Comparison of ENCODE assay signal across 29 cellular contexts in genomic region chr15:52976050-52976449, GRCh38.
"Had no signal": no experiment of that assay in that cellular context is flagged by ENCODE, and none has a peak within 500 bp of the region (broad histone marks: within the 10 kb centered on the region; RNA-seq: fewer than 3 reads in every experiment).

No MANE protein-coding gene starts in this region.

- H3K36me3 ChIP-seq: WERI-Rb-1 had no signal

- H3K4me3 ChIP-seq: PC-9 had no signal

- DNase-seq: activated CD4-positive, alpha-beta memory T cell treated with anti-CD3 and anti-CD28 coated beads, Interleukin-2, amount 10 ng/mL, durations not matched to agents 7 days and 5 days; activated CD4-positive, alpha-beta T cell treated with anti-CD3 and anti-CD28 coated beads for 1 hour; activated CD4-positive, alpha-beta T cell treated with anti-CD3 and anti-CD28 coated beads for 48 hours; activated CD4-positive, CD25-positive, alpha-beta regulatory T cell; activated CD8-positive, alpha-beta memory T cell treated with anti-CD3 and anti-CD28 coated beads for 24 hours; activated CD8-positive, alpha-beta memory T cell treated with anti-CD3 and anti-CD28 coated beads, Interleukin-2, amount 10 ng/mL, durations not matched to agents 7 days and 5 days; activated CD8-positive, alpha-beta memory T cell treated with anti-CD3 and anti-CD28 coated beads, Interleukin-2, amount 50 U/mL, for 48 hours; activated effector memory CD4-positive, alpha-beta T cell treated with Interleukin-2 at 50 U/mL for 16 hours; activated naive CD4-positive, alpha-beta T cell treated with anti-CD3 and anti-CD28 coated beads, Interleukin-2, amount 10 ng/mL, durations not matched to agents 7 days and 5 days; activated naive CD8-positive, alpha-beta T cell treated with anti-CD3 and anti-CD28 coated beads, Interleukin-2, amount 50 U/mL, for 24 hours; activated T-cell treated with anti-CD3 and anti-CD28 coated beads, Interleukin-2, amount 50 U/mL, for 48 hours; anterior cingulate cortex; caudate nucleus; NCI-H1092 treated with DMSO at 0.1 percent for 48 hours; NCI-H1436; NCI-H1694; NCI-H1930; NCI-H2107; NCI-H226; NCI-H446 treated with DMSO at 0.1 percent for 48 hours; NCI-H524; PC-9; Right ventricle myocardium superior; SW 1271; T-helper 1 cell; T-helper 2 cell; T1000; WERI-Rb-1 had no signal

- H3K27ac ChIP-seq: KMS-11, PC-9, WERI-Rb-1 had no signal

- ATAC-seq: activated CD8-positive, alpha-beta memory T cell treated with anti-CD3 and anti-CD28 coated beads, Interleukin-2, amount 10 ng/mL, durations not matched to agents 7 days and 5 days; activated naive CD8-positive, alpha-beta T cell treated with anti-CD3 and anti-CD28 coated beads, Interleukin-2, amount 50 U/mL, for 24 hours had no signal
